In the genomic region with DNA sequence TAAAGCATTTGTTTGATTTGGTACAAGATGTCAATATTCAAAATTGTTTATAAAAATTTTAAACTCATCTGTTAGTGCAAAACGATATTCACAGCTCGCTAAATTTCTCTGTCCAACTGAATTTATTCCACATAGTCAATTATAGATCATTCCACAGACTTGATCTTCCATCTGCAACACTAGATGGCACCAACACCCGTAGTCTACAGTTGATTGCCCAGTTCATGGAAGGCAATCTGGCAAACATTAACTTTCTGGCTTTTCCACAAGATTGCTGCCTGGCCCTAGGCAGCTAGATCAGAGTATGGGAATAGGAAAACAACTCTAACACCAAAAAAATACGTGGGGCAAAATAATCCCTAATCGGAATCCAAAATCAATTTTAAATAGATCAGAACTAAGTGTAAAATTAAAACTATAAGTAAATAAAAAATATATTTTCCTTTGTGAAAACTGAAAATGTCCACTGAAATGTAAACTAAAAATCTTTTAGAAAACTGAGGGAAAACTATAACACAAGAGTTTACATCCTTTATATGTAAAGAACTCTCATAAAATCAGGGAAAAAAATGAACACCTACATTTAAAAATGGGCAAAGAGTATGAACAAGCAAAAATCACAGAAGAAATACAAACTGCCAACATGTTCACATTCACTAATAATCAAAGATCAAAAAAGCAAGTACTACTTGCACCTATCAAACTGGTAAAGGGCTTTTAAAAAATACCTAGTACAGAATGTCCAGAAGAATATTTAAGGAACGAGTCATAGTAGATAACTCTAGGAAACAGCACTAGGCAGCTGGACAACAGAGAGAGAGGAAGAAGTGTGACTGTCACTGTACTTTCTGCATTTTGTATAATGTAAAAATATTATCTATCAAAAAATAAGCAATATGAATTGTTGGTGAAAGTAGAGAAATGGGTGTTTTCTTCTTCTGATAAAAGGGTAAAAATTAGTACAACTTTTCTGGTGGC, we compare ENCODE assay signal across 9 cellular contexts. TPM values are rescaled to one million over a fixed set of nuclear protein-coding genes. Genes with fewer than 3 reads are reported as not detected.
DNase-seq lines count a peak whose midpoint lies in the region; ATAC-seq, FAIRE-seq and TF ChIP-seq lines count a peak whose summit lies in the region.
"Had no signal": no experiment of that assay in that cellular context is flagged by ENCODE, and none has a peak within 500 bp of the region (broad histone marks: within the 10 kb centered on the region; RNA-seq: fewer than 3 reads in every experiment).

No MANE protein-coding gene starts in this region.

- DNase-seq in DMS153 treated with DMSO at 0.1 percent for 48 hours (lab: John Stamatoyannopoulos, UW; ENCODE audit: unreplicated experiment) (peak; percentile 20), DMS153 (lab: John Stamatoyannopoulos, UW) (no peak), HT-29 (ENCODE audit: low spot score) (peak; percentile 89), SHP77 treated with DMSO at 0.1 percent for 48 hours (lab: John Stamatoyannopoulos, UW) (peak; percentile 80), bronchial epithelial cell (ENCODE audit: low read depth) (peak; percentile 69), kidney (no peak)
- DNase-seq in stimulated activated CD4-positive, alpha-beta T cell treated with anti-CD3 and anti-CD28 coated beads, TNF-alpha, amount 100 ng/mL, for 24 hours (ENCODE audit: low read depth in 3 of 3): peak in 2 of 3 experiments; percentile 7 to 17

- no peaks in the 10 kb centered on the region for H3K9me3 ChIP-seq in kidney (ENCODE audit: control insufficient read depth in 1 of 2, low read length in 2 of 2)

- FAIRE-seq in bronchial epithelial cell (lab: Jason Lieb, UNC) (no peak), kidney (lab: Jason Lieb, UNC) (peak; percentile 96)

- TF ChIP-seq CTCF in bronchial epithelial cell (IDR thresholded peaks at IDR 0.05; ENCODE audit: insufficient read depth, low read length, severe bottlenecking) (peak; percentile 56), kidney (IDR thresholded peaks at IDR 0.05; ENCODE audit: borderline replicate concordance, extremely low read depth, insufficient read depth) (peak; percentile 81)

- H3K9ac ChIP-seq in kidney (ENCODE audit: low read length in 2 of 2): peak overlapping the region; percentile 23 to 55
- H3K9ac ChIP-seq: BLaER1 had no signal

- H3K36me3 ChIP-seq in bronchial epithelial cell (ENCODE audit: control insufficient read depth, insufficient read depth, low read length): no peaks in the 10 kb centered on the region
- no peaks in the 10 kb centered on the region for H3K36me3 ChIP-seq in kidney (ENCODE audit: control insufficient read depth in 1 of 2, insufficient read depth in 2 of 2, low read length in 2 of 2)

- no peaks in the 10 kb centered on the region for H3K27me3 ChIP-seq in bronchial epithelial cell (ENCODE audit: control insufficient read depth, insufficient read depth, low read length)
- H3K27me3 ChIP-seq: BLaER1 had no signal

- H3K4me1 ChIP-seq in kidney (ENCODE audit: control insufficient read depth in 1 of 2, insufficient read depth in 1 of 2, low read depth in 1 of 2, low read length in 2 of 2): peaks cover 0 to 31% of the 10 kb centered on the region in 2 donors

- no peak overlapping the region for H3K4me3 ChIP-seq in bronchial epithelial cell (ENCODE audit: low read depth, low read length)
- H3K4me3 ChIP-seq in kidney (ENCODE audit: low read length in 2 of 2): peak overlapping the region in 1 of 2 donors; percentile 28
- H3K4me3 ChIP-seq: BLaER1 had no signal

- intact Hi-C loops in kidney (cut with DNase I): loop anchor here (10.0 kb wide), 1 partner anchor 150 kb away; no protein-coding TSS in a partner anchor

- no peak for ATAC-seq in HG03378 (IDR thresholded peaks at IDR 0.05; ENCODE audit: unreplicated experiment)

- peak overlapping the region; percentile 7 to 28 for H3K27ac ChIP-seq in kidney (ENCODE audit: low read depth in 2 of 2, low read length in 2 of 2)
- H3K27ac ChIP-seq: BLaER1 had no signal

RNA-seq across cellular contexts. Expression of a gene that starts 35.0 kb away (rescaled TPM):
- 117 and 138 TPM in 2 replicates for total RNA-seq in HT-29 (2014; rRNA removed; shearing (Covaris generic))
- 106 and 162 TPM in 2 replicates for total RNA-seq in bronchial epithelial cell
- 296 TPM for total RNA-seq in kidney
- polyA plus RNA-seq in kidney (ENCODE audit: insufficient read depth, low read depth, low replicate concordance): 329 TPM

Comparison
In these comparisons a context has a peak if more than half of its experiments do, and no peak if none do; other contexts are left out.
1. DNase-seq: peak in DMS153 treated with DMSO at 0.1 percent for 48 hours (single experiment), HT-29 (single experiment), SHP77 treated with DMSO at 0.1 percent for 48 hours (single experiment), bronchial epithelial cell (single experiment) and stimulated activated CD4-positive, alpha-beta T cell treated with anti-CD3 and anti-CD28 coated beads, TNF-alpha, amount 100 ng/mL, for 24 hours (2 of 3); none in DMS153 (single experiment) and kidney (single experiment).